Comparison of ENCODE assay signal across 1 cellular context in the genomic region with DNA sequence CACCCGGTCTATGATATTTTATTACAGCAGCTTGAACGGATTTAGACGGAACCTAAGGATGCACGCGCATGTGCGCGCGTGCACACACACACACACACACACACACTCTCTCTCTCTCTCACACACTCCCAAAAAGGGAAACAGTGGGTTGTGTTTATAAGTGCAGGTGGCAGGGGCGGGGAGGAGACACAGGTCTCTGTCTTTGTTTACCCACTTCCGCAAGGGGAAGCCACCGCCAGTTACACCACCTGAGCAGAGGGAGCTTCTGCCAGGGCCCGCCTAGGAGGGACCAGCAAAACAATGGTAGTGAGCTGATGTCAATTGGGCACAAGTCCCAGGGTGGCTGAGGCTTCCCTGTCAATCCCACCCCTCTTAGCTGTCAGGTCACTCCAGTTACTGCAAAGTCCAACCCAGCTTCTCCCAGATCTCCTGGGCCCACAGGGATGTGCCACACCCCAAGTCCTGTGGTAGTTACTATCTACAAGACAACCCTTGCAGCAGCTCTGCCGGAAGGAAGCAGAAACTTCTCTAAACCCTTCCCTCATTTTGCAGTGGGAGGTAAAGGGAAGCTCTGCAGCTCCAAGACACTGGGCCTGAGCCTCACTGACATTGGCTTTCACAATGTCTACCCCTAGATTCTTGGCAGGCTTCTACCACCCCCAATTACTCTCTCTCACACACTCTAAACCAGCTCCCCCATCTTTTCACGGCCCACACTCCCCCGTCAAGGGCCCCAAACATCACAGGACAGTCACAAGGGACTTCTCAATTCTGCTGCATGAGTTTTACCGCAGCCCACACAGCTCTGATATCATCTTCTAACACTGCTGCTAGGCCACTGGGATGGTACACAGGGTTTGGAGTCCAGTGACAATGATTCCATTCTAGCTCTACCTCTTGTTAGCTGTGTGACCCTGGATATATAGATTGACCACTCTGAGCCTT.
TF ChIP-seq lines count a peak whose summit lies in the region.

No MANE protein-coding gene starts in this region.

TF ChIP-seq in K562, 482 proteins besides CTCF, POLR2A, EP300 and RAD21 (continued from another document and continues in another):
- TF ChIP-seq ZNF3 (CRISPR knock-in tag; IDR thresholded peaks at IDR 0.05) = no peak
- 0 out of 2 replicates have a peak, but pooled peaks have one; percentile 36 for TF ChIP-seq CREM (IDR thresholded peaks at IDR 0.05; ENCODE audit: low read depth)
- TF ChIP-seq PYGO2 (tag; IDR thresholded peaks at IDR 0.05) = no peak
- TF ChIP-seq ZNF134 (CRISPR knock-in tag; conservative IDR thresholded peaks at IDR 0.05) = no peak
- TF ChIP-seq ZNF695 (CRISPR knock-in tag; IDR thresholded peaks at IDR 0.05) = no peak
- TF ChIP-seq ZNF586 (CRISPR knock-in tag; conservative IDR thresholded peaks at IDR 0.05) = no peak
- TF ChIP-seq, protein P1, sequence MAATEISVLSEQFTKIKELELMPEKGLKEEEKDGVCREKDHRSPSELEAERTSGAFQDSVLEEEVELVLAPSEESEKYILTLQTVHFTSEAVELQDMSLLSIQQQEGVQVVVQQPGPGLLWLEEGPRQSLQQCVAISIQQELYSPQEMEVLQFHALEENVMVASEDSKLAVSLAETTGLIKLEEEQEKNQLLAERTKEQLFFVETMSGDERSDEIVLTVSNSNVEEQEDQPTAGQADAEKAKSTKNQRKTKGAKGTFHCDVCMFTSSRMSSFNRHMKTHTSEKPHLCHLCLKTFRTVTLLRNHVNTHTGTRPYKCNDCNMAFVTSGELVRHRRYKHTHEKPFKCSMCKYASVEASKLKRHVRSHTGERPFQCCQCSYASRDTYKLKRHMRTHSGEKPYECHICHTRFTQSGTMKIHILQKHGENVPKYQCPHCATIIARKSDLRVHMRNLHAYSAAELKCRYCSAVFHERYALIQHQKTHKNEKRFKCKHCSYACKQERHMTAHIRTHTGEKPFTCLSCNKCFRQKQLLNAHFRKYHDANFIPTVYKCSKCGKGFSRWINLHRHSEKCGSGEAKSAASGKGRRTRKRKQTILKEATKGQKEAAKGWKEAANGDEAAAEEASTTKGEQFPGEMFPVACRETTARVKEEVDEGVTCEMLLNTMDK (IDR thresholded peaks at IDR 0.05; ENCODE audit: borderline replicate concordance, insufficient read depth, low read depth, low read length, poor library complexity, severe bottlenecking) = no peak
- TF ChIP-seq, protein P2, sequence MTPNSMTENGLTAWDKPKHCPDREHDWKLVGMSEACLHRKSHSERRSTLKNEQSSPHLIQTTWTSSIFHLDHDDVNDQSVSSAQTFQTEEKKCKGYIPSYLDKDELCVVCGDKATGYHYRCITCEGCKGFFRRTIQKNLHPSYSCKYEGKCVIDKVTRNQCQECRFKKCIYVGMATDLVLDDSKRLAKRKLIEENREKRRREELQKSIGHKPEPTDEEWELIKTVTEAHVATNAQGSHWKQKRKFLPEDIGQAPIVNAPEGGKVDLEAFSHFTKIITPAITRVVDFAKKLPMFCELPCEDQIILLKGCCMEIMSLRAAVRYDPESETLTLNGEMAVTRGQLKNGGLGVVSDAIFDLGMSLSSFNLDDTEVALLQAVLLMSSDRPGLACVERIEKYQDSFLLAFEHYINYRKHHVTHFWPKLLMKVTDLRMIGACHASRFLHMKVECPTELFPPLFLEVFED (CRISPR knock-in tag; conservative IDR thresholded peaks at IDR 0.05) = peak; percentile 65; the same call in 1 of the 2 replicates
- no peak for TF ChIP-seq SRSF9 (IDR thresholded peaks at IDR 0.05; ENCODE audit: borderline replicate concordance, low read depth, low read length)
- no peak for TF ChIP-seq RBM34 (IDR thresholded peaks at IDR 0.05; ENCODE audit: borderline replicate concordance, insufficient read depth, low read length)
- TF ChIP-seq HDAC8 (tag; IDR thresholded peaks at IDR 0.05) = no peak
- TF ChIP-seq NCOA4 (IDR thresholded peaks at IDR 0.05; ENCODE audit: partially characterized antibody) = no peak
- no peak for TF ChIP-seq TCF7L2 (IDR thresholded peaks at IDR 0.05; ENCODE audit: low read depth, low read length)
- no peak for TF ChIP-seq ZNF778 (CRISPR knock-in tag; IDR thresholded peaks at IDR 0.05)
- TF ChIP-seq OTX1 (CRISPR knock-in tag; IDR thresholded peaks at IDR 0.05) = peak; percentile 71; the same call in 1 of the 2 replicates
- TF ChIP-seq, protein P3, sequence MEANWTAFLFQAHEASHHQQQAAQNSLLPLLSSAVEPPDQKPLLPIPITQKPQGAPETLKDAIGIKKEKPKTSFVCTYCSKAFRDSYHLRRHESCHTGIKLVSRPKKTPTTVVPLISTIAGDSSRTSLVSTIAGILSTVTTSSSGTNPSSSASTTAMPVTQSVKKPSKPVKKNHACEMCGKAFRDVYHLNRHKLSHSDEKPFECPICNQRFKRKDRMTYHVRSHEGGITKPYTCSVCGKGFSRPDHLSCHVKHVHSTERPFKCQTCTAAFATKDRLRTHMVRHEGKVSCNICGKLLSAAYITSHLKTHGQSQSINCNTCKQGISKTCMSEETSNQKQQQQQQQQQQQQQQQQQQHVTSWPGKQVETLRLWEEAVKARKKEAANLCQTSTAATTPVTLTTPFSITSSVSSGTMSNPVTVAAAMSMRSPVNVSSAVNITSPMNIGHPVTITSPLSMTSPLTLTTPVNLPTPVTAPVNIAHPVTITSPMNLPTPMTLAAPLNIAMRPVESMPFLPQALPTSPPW (CRISPR knock-in tag; IDR thresholded peaks at IDR 0.05) = peak; percentile 82
- TF ChIP-seq, protein P4, sequence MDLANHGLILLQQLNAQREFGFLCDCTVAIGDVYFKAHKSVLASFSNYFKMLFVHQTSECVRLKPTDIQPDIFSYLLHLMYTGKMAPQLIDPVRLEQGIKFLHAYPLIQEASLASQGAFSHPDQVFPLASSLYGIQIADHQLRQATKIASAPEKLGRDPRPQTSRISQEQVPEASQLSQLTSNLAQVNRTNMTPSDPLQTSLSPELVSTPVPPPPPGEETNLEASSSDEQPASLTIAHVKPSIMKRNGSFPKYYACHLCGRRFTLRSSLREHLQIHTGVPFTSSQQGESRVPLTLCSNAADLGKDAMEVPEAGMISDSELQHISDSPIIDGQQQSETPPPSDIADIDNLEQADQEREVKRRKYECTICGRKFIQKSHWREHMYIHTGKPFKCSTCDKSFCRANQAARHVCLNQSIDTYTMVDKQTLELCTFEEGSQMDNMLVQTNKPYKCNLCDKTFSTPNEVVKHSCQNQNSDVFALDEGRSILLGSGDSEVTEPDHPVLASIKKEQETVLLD (IDR thresholded peaks at IDR 0.05) = peak; percentile 44; the same call in 1 of the 2 replicates
- TF ChIP-seq SAFB (IDR thresholded peaks at IDR 0.05; ENCODE audit: borderline replicate concordance, low read depth, low read length) = no peak
- TF ChIP-seq HMGN3 (IDR thresholded peaks at IDR 0.05; ENCODE audit: borderline replicate concordance, extremely low read depth, insufficient read length, low read depth, low read length) = no peak
- 0 out of 2 replicates have a peak, but pooled peaks have one; percentile 12 for TF ChIP-seq FOXM1 (IDR thresholded peaks at IDR 0.05; ENCODE audit: low read depth)
- TF ChIP-seq FOXM1 (CRISPR knock-in tag; IDR thresholded peaks at IDR 0.05; ENCODE audit: low read depth) = no peak
- TF ChIP-seq ZNF436 (CRISPR knock-in tag; IDR thresholded peaks at IDR 0.05) = no peak
- no peak for TF ChIP-seq MAFF (IDR thresholded peaks at IDR 0.05; ENCODE audit: low read length)
- no peak for TF ChIP-seq ZNF644 (tag; IDR thresholded peaks at IDR 0.05; ENCODE audit: low read depth)
- peak; percentile 80 for TF ChIP-seq SMARCA4 (IDR thresholded peaks at IDR 0.05)
- no peak for TF ChIP-seq RFX1 (IDR thresholded peaks at IDR 0.05)
- no peak for TF ChIP-seq BRF1 (IDR thresholded peaks at IDR 0.05; ENCODE audit: borderline replicate concordance, extremely low read depth, insufficient read length)
- TF ChIP-seq POLR2AphosphoS5 (IDR thresholded peaks at IDR 0.05; ENCODE audit: control insufficient read depth, insufficient read depth, low read depth, low read length) = 0 out of 2 replicates have a peak, but pooled peaks have one; percentile 16
- TF ChIP-seq, protein P5, sequence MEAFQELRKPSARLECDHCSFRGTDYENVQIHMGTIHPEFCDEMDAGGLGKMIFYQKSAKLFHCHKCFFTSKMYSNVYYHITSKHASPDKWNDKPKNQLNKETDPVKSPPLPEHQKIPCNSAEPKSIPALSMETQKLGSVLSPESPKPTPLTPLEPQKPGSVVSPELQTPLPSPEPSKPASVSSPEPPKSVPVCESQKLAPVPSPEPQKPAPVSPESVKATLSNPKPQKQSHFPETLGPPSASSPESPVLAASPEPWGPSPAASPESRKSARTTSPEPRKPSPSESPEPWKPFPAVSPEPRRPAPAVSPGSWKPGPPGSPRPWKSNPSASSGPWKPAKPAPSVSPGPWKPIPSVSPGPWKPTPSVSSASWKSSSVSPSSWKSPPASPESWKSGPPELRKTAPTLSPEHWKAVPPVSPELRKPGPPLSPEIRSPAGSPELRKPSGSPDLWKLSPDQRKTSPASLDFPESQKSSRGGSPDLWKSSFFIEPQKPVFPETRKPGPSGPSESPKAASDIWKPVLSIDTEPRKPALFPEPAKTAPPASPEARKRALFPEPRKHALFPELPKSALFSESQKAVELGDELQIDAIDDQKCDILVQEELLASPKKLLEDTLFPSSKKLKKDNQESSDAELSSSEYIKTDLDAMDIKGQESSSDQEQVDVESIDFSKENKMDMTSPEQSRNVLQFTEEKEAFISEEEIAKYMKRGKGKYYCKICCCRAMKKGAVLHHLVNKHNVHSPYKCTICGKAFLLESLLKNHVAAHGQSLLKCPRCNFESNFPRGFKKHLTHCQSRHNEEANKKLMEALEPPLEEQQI (IDR thresholded peaks at IDR 0.05) = no peak
- TF ChIP-seq NCOA6 (IDR thresholded peaks at IDR 0.05) = no peak
- TF ChIP-seq ZNF282 (CRISPR knock-in tag; IDR thresholded peaks at IDR 0.05) = no peak
- TF ChIP-seq, protein P6, sequence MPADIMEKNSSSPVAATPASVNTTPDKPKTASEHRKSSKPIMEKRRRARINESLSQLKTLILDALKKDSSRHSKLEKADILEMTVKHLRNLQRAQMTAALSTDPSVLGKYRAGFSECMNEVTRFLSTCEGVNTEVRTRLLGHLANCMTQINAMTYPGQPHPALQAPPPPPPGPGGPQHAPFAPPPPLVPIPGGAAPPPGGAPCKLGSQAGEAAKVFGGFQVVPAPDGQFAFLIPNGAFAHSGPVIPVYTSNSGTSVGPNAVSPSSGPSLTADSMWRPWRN (IDR thresholded peaks at IDR 0.05; ENCODE audit: low read depth) = no peak; the same call in 1 of the 2 replicates
- TF ChIP-seq RHOXF2B (CRISPR knock-in tag; conservative IDR thresholded peaks at IDR 0.05) = no peak
- TF ChIP-seq TAF1 (IDR thresholded peaks at IDR 0.05; ENCODE audit: control insufficient read depth, extremely low read depth, insufficient read depth, low read length, severe bottlenecking) = no peak
- no peak for TF ChIP-seq ZNF384 (IDR thresholded peaks at IDR 0.05; ENCODE audit: low read depth, low read length)
- TF ChIP-seq U2AF2 (optimal IDR thresholded peaks at IDR 0.05; ENCODE audit: low read depth, low read length) = no peak
- TF ChIP-seq, protein P7, sequence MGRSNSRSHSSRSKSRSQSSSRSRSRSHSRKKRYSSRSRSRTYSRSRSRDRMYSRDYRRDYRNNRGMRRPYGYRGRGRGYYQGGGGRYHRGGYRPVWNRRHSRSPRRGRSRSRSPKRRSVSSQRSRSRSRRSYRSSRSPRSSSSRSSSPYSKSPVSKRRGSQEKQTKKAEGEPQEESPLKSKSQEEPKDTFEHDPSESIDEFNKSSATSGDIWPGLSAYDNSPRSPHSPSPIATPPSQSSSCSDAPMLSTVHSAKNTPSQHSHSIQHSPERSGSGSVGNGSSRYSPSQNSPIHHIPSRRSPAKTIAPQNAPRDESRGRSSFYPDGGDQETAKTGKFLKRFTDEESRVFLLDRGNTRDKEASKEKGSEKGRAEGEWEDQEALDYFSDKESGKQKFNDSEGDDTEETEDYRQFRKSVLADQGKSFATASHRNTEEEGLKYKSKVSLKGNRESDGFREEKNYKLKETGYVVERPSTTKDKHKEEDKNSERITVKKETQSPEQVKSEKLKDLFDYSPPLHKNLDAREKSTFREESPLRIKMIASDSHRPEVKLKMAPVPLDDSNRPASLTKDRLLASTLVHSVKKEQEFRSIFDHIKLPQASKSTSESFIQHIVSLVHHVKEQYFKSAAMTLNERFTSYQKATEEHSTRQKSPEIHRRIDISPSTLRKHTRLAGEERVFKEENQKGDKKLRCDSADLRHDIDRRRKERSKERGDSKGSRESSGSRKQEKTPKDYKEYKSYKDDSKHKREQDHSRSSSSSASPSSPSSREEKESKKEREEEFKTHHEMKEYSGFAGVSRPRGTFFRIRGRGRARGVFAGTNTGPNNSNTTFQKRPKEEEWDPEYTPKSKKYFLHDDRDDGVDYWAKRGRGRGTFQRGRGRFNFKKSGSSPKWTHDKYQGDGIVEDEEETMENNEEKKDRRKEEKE (IDR thresholded peaks at IDR 0.05; ENCODE audit: borderline replicate concordance in 1 of 2, control insufficient read depth in 1 of 2, low read depth in 2 of 2, low read length in 1 of 2) = no peak
- no peak for TF ChIP-seq RFX5 (IDR thresholded peaks at IDR 0.05; ENCODE audit: low read depth, low read length)
- TF ChIP-seq, protein P8, sequence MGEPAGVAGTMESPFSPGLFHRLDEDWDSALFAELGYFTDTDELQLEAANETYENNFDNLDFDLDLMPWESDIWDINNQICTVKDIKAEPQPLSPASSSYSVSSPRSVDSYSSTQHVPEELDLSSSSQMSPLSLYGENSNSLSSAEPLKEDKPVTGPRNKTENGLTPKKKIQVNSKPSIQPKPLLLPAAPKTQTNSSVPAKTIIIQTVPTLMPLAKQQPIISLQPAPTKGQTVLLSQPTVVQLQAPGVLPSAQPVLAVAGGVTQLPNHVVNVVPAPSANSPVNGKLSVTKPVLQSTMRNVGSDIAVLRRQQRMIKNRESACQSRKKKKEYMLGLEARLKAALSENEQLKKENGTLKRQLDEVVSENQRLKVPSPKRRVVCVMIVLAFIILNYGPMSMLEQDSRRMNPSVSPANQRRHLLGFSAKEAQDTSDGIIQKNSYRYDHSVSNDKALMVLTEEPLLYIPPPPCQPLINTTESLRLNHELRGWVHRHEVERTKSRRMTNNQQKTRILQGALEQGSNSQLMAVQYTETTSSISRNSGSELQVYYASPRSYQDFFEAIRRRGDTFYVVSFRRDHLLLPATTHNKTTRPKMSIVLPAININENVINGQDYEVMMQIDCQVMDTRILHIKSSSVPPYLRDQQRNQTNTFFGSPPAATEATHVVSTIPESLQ (CRISPR knock-in tag; IDR thresholded peaks at IDR 0.05) = no peak
- peak; percentile 81 for TF ChIP-seq FOXJ2 (tag; IDR thresholded peaks at IDR 0.05)
- peak; percentile 83 for TF ChIP-seq NBN (IDR thresholded peaks at IDR 0.05; ENCODE audit: low read depth)
- TF ChIP-seq, protein P9, sequence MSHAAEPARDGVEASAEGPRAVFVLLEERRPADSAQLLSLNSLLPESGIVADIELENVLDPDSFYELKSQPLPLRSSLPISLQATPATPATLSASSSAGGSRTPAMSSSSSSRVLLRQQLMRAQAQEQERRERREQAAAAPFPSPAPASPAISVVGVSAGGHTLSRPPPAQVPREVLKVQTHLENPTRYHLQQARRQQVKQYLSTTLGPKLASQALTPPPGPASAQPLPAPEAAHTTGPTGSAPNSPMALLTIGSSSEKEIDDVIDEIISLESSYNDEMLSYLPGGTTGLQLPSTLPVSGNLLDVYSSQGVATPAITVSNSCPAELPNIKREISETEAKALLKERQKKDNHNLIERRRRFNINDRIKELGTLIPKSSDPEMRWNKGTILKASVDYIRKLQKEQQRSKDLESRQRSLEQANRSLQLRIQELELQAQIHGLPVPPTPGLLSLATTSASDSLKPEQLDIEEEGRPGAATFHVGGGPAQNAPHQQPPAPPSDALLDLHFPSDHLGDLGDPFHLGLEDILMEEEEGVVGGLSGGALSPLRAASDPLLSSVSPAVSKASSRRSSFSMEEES (CRISPR knock-in tag; IDR thresholded peaks at IDR 0.05) = peak; percentile 37
- TF ChIP-seq HLTF (IDR thresholded peaks at IDR 0.05) = 0 out of 2 replicates have a peak, but pooled peaks have one; percentile 60
